Comparison of ENCODE assay signal across 28 cellular contexts in genomic region chr5:108536321-108536720, GRCh38.
"Had no signal": no experiment of that assay in that cellular context is flagged by ENCODE, and none has a peak within 500 bp of the region (broad histone marks: within the 10 kb centered on the region; RNA-seq: fewer than 3 reads in every experiment).

No MANE protein-coding gene starts in this region.

- H3K4me3 ChIP-seq: coronary artery, dorsolateral prefrontal cortex had no signal

- H3K27me3 ChIP-seq: brain microvascular endothelial cell, dorsolateral prefrontal cortex had no signal

- H3K27me3 Mint-ChIP-seq: activated CD4-positive, alpha-beta memory T cell treated with anti-CD3 and anti-CD28 coated beads, Interleukin-2, amount 10 ng/mL, durations not matched to agents 7 days and 5 days; dendritic cell treated with granulocyte-macrophage colony-stimulating factor and Interleukin-4, amounts not matched to agents 40 ng/mL and 50 ng/mL, for 4 days had no signal

- H3K9me3 Mint-ChIP-seq: activated CD4-positive, alpha-beta memory T cell treated with anti-CD3 and anti-CD28 coated beads, Interleukin-2, amount 10 ng/mL, durations not matched to agents 7 days and 5 days; activated CD4-positive, alpha-beta T cell treated with anti-CD3 and anti-CD28 coated beads, Interleukin-2, amount 10 ng/mL, durations not matched to agents 7 days and 5 days; activated naive CD4-positive, alpha-beta T cell treated with anti-CD3 and anti-CD28 coated beads, Interleukin-2, amount 10 ng/mL, durations not matched to agents 7 days and 5 days; activated naive CD4-positive, alpha-beta T cell treated with anti-CD3 and anti-CD28 coated beads, Interleukin-2, amount 50 U/mL, for 72 hours; activated naive CD8-positive, alpha-beta T cell treated with anti-CD3 and anti-CD28 coated beads, Interleukin-2, amount 10 ng/mL, durations not matched to agents 7 days and 5 days; activated T-cell treated with anti-CD3 and anti-CD28 coated beads, Interleukin-2, amount 50 U/mL, for 24 hours; central memory CD8-positive, alpha-beta T cell; dendritic cell treated with granulocyte-macrophage colony-stimulating factor and Interleukin-4, amounts not matched to agents 40 ng/mL and 50 ng/mL, for 4 days had no signal

- H3K4me1 Mint-ChIP-seq: activated CD4-positive, alpha-beta memory T cell treated with anti-CD3 and anti-CD28 coated beads, Interleukin-2, amount 10 ng/mL, durations not matched to agents 7 days and 5 days; activated CD4-positive, alpha-beta T cell treated with anti-CD3 and anti-CD28 coated beads, Interleukin-2, amount 10 ng/mL, durations not matched to agents 7 days and 5 days; activated naive CD4-positive, alpha-beta T cell treated with anti-CD3 and anti-CD28 coated beads, Interleukin-2, amount 10 ng/mL, durations not matched to agents 7 days and 5 days; activated naive CD8-positive, alpha-beta T cell treated with anti-CD3 and anti-CD28 coated beads, Interleukin-2, amount 10 ng/mL, durations not matched to agents 7 days and 5 days; central memory CD8-positive, alpha-beta T cell had no signal

- H3K27ac Mint-ChIP-seq: activated CD4-positive, alpha-beta memory T cell treated with anti-CD3 and anti-CD28 coated beads, Interleukin-2, amount 10 ng/mL, durations not matched to agents 7 days and 5 days; activated CD4-positive, alpha-beta T cell treated with anti-CD3 and anti-CD28 coated beads, Interleukin-2, amount 10 ng/mL, durations not matched to agents 7 days and 5 days; activated naive CD4-positive, alpha-beta T cell treated with anti-CD3 and anti-CD28 coated beads, Interleukin-2, amount 10 ng/mL, durations not matched to agents 7 days and 5 days; activated naive CD4-positive, alpha-beta T cell treated with anti-CD3 and anti-CD28 coated beads, Interleukin-2, amount 50 U/mL, for 72 hours; activated naive CD8-positive, alpha-beta T cell treated with anti-CD3 and anti-CD28 coated beads, Interleukin-2, amount 10 ng/mL, durations not matched to agents 7 days and 5 days; activated T-cell treated with anti-CD3 and anti-CD28 coated beads, Interleukin-2, amount 50 U/mL, for 24 hours; activated T-cell treated with anti-CD3 and anti-CD28 coated beads, Interleukin-2, amount 50 U/mL, for 72 hours; dendritic cell treated with granulocyte-macrophage colony-stimulating factor and Interleukin-4, amounts not matched to agents 40 ng/mL and 50 ng/mL, for 4 days; endodermal cell had no signal

- H3K4me3 Mint-ChIP-seq: activated CD4-positive, alpha-beta memory T cell treated with anti-CD3 and anti-CD28 coated beads, Interleukin-2, amount 10 ng/mL, durations not matched to agents 7 days and 5 days; activated CD4-positive, alpha-beta T cell treated with anti-CD3 and anti-CD28 coated beads, Interleukin-2, amount 10 ng/mL, durations not matched to agents 7 days and 5 days; activated naive CD4-positive, alpha-beta T cell treated with anti-CD3 and anti-CD28 coated beads, Interleukin-2, amount 10 ng/mL, durations not matched to agents 7 days and 5 days; activated naive CD8-positive, alpha-beta T cell treated with anti-CD3 and anti-CD28 coated beads, Interleukin-2, amount 10 ng/mL, durations not matched to agents 7 days and 5 days; activated T-cell treated with anti-CD3 and anti-CD28 coated beads, Interleukin-2, amount 50 U/mL, for 24 hours; activated T-cell treated with anti-CD3 and anti-CD28 coated beads, Interleukin-2, amount 50 U/mL, for 72 hours; central memory CD8-positive, alpha-beta T cell; dendritic cell treated with granulocyte-macrophage colony-stimulating factor and Interleukin-4, amounts not matched to agents 40 ng/mL and 50 ng/mL, for 4 days; endodermal cell had no signal

- H3K36me3 Mint-ChIP-seq: activated naive CD4-positive, alpha-beta T cell treated with anti-CD3 and anti-CD28 coated beads, Interleukin-2, amount 10 ng/mL, durations not matched to agents 7 days and 5 days; activated naive CD4-positive, alpha-beta T cell treated with anti-CD3 and anti-CD28 coated beads, Interleukin-2, amount 50 U/mL, for 72 hours; activated naive CD8-positive, alpha-beta T cell treated with anti-CD3 and anti-CD28 coated beads, Interleukin-2, amount 10 ng/mL, durations not matched to agents 7 days and 5 days had no signal

- DNase-seq: activated CD4-positive, alpha-beta memory T cell treated with anti-CD3 and anti-CD28 coated beads, Interleukin-2, amount 10 ng/mL, durations not matched to agents 7 days and 5 days; activated CD4-positive, alpha-beta T cell treated with anti-CD3 and anti-CD28 coated beads for 1 hour; activated CD4-positive, alpha-beta T cell treated with anti-CD3 and anti-CD28 coated beads for 4 hours; activated CD4-positive, alpha-beta T cell treated with anti-CD3 and anti-CD28 coated beads, Interleukin-2, amount 10 ng/mL, durations not matched to agents 7 days and 5 days; activated CD4-positive, alpha-beta T cell treated with anti-CD3 and anti-CD28 coated beads, Interleukin-2, amount 50 U/mL, for 4 hours; activated CD8-positive, alpha-beta memory T cell treated with anti-CD3 and anti-CD28 coated beads, Interleukin-2, amount 50 U/mL, for 48 hours; activated gamma-delta T cell; activated naive CD4-positive, alpha-beta T cell; activated naive CD4-positive, alpha-beta T cell treated with anti-CD3 and anti-CD28 coated beads, Interleukin-2, amount 10 ng/mL, durations not matched to agents 7 days and 5 days; activated naive CD8-positive, alpha-beta T cell treated with anti-CD3 and anti-CD28 coated beads, Interleukin-2, amount 10 ng/mL, durations not matched to agents 7 days and 5 days; activated T-cell treated with anti-CD3 and anti-CD28 coated beads for 4 hours; activated T-cell treated with anti-CD3 and anti-CD28 coated beads, Interleukin-2, amount 50 U/mL, for 24 hours; activated T-cell treated with anti-CD3 and anti-CD28 coated beads, Interleukin-2, amount 50 U/mL, for 72 hours; brain microvascular endothelial cell; dorsolateral prefrontal cortex; effector memory CD4-positive, alpha-beta T cell; endodermal cell; foreskin fibroblast; head of caudate nucleus; T-helper 2 cell had no signal

- ATAC-seq: activated naive CD4-positive, alpha-beta T cell treated with anti-CD3 and anti-CD28 coated beads, Interleukin-2, amount 50 U/mL, for 72 hours; activated T-cell treated with anti-CD3 and anti-CD28 coated beads, Interleukin-2, amount 50 U/mL, for 72 hours; esophagus mucosa had no signal

- H3K27ac ChIP-seq: brain microvascular endothelial cell, coronary artery, dorsolateral prefrontal cortex had no signal

- H3K36me3 ChIP-seq: brain microvascular endothelial cell had no signal

- FAIRE-seq: astrocyte, bronchial epithelial cell, frontal cortex had no signal
